In the genomic region with DNA sequence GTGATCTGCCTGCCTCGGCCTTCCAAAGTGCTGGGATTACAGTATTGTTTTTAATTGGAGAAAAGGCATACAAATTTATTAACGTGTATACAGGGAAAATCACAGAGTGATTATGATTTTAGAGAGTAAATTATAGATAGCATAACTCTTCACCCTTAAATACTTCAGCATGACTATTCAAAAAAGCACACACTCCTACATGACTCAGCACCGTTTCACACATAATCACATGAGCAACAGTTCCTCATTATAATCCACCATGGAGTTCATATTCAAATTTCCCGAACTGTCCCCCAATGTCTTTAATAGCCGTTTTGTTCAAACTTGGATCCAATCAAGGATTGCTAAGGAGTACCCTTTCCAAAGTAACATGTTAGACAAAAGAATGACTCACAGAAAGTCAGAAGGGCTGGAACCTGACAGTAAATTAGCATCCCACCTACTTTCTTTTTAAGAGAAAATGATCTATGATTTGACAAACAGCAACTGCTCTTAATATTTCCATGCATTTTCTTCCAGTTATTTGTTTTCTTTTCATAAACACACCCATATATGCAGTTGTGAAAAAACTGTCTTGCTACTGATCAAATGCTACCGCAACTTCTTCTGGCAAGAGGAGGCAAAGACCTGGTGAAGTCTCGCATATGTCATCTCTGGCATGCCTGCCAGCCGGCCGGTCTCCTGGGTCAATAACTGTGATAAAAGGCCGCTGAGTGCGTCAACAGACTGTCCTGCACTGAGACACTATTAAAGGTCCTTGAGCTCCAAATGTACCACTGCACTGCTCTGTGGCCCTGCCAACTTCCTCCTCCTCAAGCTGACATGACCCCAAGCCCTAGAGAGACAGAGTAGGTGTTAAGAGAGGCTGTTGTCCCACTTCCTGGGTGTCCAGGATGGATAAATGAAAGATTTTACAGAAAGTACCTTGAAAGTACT, we compare ENCODE assay signal across 8 cellular contexts. TPM values are rescaled to one million over a fixed set of nuclear protein-coding genes. Genes with fewer than 3 reads are reported as not detected.
DNase-seq lines count a peak whose midpoint lies in the region; ATAC-seq and TF ChIP-seq lines count a peak whose summit lies in the region.

No MANE protein-coding gene starts in this region.

- H3K9ac ChIP-seq in liver (ENCODE audit: low read depth in 1 of 2, low read length in 2 of 2) = peak overlapping the region in 1 of 2 donors; percentile 80

- in situ Hi-C loops in GM13976 (cut with MboI; ENCODE audit: low sequenced_read_pairs, unreplicated experiment) = no loop called here

- TF ChIP-seq POLR2A in body of pancreas (IDR thresholded peaks at IDR 0.05) (peak in 2 of 3 donors; percentile 46 to 63), vagina (IDR thresholded peaks at IDR 0.05) (no peak)

- no peak for TF ChIP-seq CTCF in body of pancreas (IDR thresholded peaks at IDR 0.05)
- TF ChIP-seq CTCF in liver (IDR thresholded peaks at IDR 0.05; ENCODE audit: low read depth, low read length, missing input control) = no peak
- no peak for TF ChIP-seq CTCF in vagina (IDR thresholded peaks at IDR 0.05)
- TF ChIP-seq CTCF in WERI-Rb-1 (IDR thresholded peaks at IDR 0.05; ENCODE audit: low read depth, low read length) = no peak
- no peak for TF ChIP-seq CTCF in GM13976 (IDR thresholded peaks at IDR 0.05; ENCODE audit: borderline replicate concordance, control extremely low read depth, extremely low read depth, insufficient read depth, missing control alignments)

- intact Hi-C loops in body of pancreas (cut with DNase I) = no loop called here
- intact Hi-C loops in vagina (cut with DNase I) = no loop called here

- 36 to 37% methylated on average over 11 of the region's 11 CpGs for WGBS in body of pancreas, 2 donors
- 36% methylated on average over 11 of the region's 11 CpGs for WGBS in liver

- H3K36me3 ChIP-seq in body of pancreas (replicated peaks in 1 of 2; ENCODE audit: insufficient read depth in 1 of 2, low read depth in 2 of 2) (no peaks in the 10 kb centered on the region), liver (ENCODE audit: control insufficient read depth in 4 of 4, insufficient read depth in 3 of 4, low read depth in 1 of 4, low read length in 3 of 4) (no peaks in the 10 kb centered on the region), vagina (no peaks in the 10 kb centered on the region), WERI-Rb-1 (no peaks in the 10 kb centered on the region)

- ATAC-seq in body of pancreas = peak; percentile 86

- H3K27me3 ChIP-seq in body of pancreas = no peaks in the 10 kb centered on the region
- no peaks in the 10 kb centered on the region for H3K27me3 ChIP-seq in liver (ENCODE audit: control insufficient read depth in 4 of 4, insufficient read depth in 4 of 4, low read length in 3 of 4)
- H3K27me3 ChIP-seq in vagina = no peaks in the 10 kb centered on the region
- no peaks in the 10 kb centered on the region for H3K27me3 ChIP-seq in WERI-Rb-1 (ENCODE audit: insufficient read depth, low read depth, severe bottlenecking)

- H3K4me3 ChIP-seq in body of pancreas (no peak overlapping the region), liver (ENCODE audit: low read depth in 1 of 3, low read length in 3 of 3) (no peak overlapping the region), vagina (no peak overlapping the region), WERI-Rb-1 (ENCODE audit: low read depth, low read length) (no peak overlapping the region)

- peaks cover 68% of the 10 kb centered on the region for H3K4me1 ChIP-seq in body of pancreas
- peaks cover 17 to 56% (median 50%) of the 10 kb centered on the region in 4 donors for H3K4me1 ChIP-seq in liver (ENCODE audit: control insufficient read depth in 4 of 4, insufficient read depth in 4 of 4, low read length in 3 of 4)
- H3K4me1 ChIP-seq in vagina = peaks cover 90% of the 10 kb centered on the region

- DNase-seq in GM03348 (ENCODE audit: low spot score) = peak; percentile 71
- peak; percentile 30 to 62 for DNase-seq in NCI-H526 (lab: John Stamatoyannopoulos, UW)
- peak; percentile 80 to 96 (median 84) for DNase-seq in body of pancreas
- DNase-seq in vagina (ENCODE audit: extremely low spot score in 2 of 2) = no peak
- no peak for DNase-seq in WERI-Rb-1
- DNase-seq in GM13976 (ENCODE audit: low spot score) = no peak
- DNase-seq in activated gamma-delta T cell (lab: John Stamatoyannopoulos, UW) = no peak

- no peaks in the 10 kb centered on the region for H3K9me3 ChIP-seq in body of pancreas
- no peaks in the 10 kb centered on the region for H3K9me3 ChIP-seq in liver (ENCODE audit: control insufficient read depth in 4 of 4, low read length in 3 of 4)
- H3K9me3 ChIP-seq in vagina = no peaks in the 10 kb centered on the region
- H3K9me3 ChIP-seq in WERI-Rb-1 (ENCODE audit: severe bottlenecking) = no peaks in the 10 kb centered on the region

- H3K27ac ChIP-seq in body of pancreas (peak overlapping the region; percentile 10 to 84 (median 73)), liver (ENCODE audit: low read depth in 1 of 2, low read length in 2 of 2) (peak overlapping the region; percentile 71 to 78), vagina (peak overlapping the region; percentile 64), WERI-Rb-1 (no peak overlapping the region)

- peak; percentile 28 to 40 for TF ChIP-seq RAD21 in liver (IDR thresholded peaks at IDR 0.05)

TF ChIP-seq in liver, 16 proteins besides CTCF, POLR2A, EP300 and RAD21:
- TF ChIP-seq, protein P1, sequence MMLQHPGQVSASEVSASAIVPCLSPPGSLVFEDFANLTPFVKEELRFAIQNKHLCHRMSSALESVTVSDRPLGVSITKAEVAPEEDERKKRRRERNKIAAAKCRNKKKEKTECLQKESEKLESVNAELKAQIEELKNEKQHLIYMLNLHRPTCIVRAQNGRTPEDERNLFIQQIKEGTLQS (IDR thresholded peaks at IDR 0.05) = no peak
- TF ChIP-seq HNF4A (conservative IDR thresholded peaks at IDR 0.05) (peak; percentile 74 to 81), SP1 (IDR thresholded peaks at IDR 0.05) (peak; percentile 70), EGR1 (IDR thresholded peaks at IDR 0.05; ENCODE audit: low read depth in 2 of 2) (no peak), YY1 (IDR thresholded peaks at IDR 0.05) (peak; percentile 44), TAF1 (conservative IDR thresholded peaks at IDR 0.05) (no peak), NR2F2 (IDR thresholded peaks at IDR 0.05) (peak; percentile 67), RXRA (IDR thresholded peaks at IDR 0.05) (peak; percentile 85 to 89), FOXA1 (IDR thresholded peaks at IDR 0.05) (peak; percentile 44), FOXA2 (IDR thresholded peaks at IDR 0.05) (peak; percentile 77), JUND (IDR thresholded peaks at IDR 0.05) (peak; percentile 46 to 49)
- TF ChIP-seq, protein P2, sequence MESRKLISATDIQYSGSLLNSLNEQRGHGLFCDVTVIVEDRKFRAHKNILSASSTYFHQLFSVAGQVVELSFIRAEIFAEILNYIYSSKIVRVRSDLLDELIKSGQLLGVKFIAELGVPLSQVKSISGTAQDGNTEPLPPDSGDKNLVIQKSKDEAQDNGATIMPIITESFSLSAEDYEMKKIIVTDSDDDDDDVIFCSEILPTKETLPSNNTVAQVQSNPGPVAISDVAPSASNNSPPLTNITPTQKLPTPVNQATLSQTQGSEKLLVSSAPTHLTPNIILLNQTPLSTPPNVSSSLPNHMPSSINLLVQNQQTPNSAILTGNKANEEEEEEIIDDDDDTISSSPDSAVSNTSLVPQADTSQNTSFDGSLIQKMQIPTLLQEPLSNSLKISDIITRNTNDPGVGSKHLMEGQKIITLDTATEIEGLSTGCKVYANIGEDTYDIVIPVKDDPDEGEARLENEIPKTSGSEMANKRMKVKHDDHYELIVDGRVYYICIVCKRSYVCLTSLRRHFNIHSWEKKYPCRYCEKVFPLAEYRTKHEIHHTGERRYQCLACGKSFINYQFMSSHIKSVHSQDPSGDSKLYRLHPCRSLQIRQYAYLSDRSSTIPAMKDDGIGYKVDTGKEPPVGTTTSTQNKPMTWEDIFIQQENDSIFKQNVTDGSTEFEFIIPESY (IDR thresholded peaks at IDR 0.05) = peak; percentile 26
- TF ChIP-seq, protein P3, sequence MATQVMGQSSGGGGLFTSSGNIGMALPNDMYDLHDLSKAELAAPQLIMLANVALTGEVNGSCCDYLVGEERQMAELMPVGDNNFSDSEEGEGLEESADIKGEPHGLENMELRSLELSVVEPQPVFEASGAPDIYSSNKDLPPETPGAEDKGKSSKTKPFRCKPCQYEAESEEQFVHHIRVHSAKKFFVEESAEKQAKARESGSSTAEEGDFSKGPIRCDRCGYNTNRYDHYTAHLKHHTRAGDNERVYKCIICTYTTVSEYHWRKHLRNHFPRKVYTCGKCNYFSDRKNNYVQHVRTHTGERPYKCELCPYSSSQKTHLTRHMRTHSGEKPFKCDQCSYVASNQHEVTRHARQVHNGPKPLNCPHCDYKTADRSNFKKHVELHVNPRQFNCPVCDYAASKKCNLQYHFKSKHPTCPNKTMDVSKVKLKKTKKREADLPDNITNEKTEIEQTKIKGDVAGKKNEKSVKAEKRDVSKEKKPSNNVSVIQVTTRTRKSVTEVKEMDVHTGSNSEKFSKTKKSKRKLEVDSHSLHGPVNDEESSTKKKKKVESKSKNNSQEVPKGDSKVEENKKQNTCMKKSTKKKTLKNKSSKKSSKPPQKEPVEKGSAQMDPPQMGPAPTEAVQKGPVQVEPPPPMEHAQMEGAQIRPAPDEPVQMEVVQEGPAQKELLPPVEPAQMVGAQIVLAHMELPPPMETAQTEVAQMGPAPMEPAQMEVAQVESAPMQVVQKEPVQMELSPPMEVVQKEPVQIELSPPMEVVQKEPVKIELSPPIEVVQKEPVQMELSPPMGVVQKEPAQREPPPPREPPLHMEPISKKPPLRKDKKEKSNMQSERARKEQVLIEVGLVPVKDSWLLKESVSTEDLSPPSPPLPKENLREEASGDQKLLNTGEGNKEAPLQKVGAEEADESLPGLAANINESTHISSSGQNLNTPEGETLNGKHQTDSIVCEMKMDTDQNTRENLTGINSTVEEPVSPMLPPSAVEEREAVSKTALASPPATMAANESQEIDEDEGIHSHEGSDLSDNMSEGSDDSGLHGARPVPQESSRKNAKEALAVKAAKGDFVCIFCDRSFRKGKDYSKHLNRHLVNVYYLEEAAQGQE (IDR thresholded peaks at IDR 0.05) = no peak
- TF ChIP-seq, protein P4, sequence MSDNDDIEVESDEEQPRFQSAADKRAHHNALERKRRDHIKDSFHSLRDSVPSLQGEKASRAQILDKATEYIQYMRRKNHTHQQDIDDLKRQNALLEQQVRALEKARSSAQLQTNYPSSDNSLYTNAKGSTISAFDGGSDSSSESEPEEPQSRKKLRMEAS (IDR thresholded peaks at IDR 0.05) = no peak
TF ChIP-seq in liver: peak in this region for 9.

RNA-seq across cellular contexts. Expression of a gene that starts 31.9 kb away (rescaled TPM):
- 10 to 100 TPM; 30.1 to 70.5 TPM for total RNA-seq in body of pancreas
- total RNA-seq in liver = 10 to 100 TPM; 14.1 to 19.6 TPM
- polyA plus RNA-seq in liver = 10 to 100 TPM in 1 of 2 donors, 1 to 10 TPM in 1; 5.6 to 19.7 TPM
- 57.9 TPM for total RNA-seq in vagina

Comparison
In these comparisons a context has a peak if more than half of its experiments do, and no peak if none do; other contexts are left out.
1. DNase-seq: peak in GM03348 (single experiment), NCI-H526 (2 of 2) and body of pancreas (4 of 4); none in vagina (0 of 2), WERI-Rb-1 (single experiment), GM13976 (single experiment) and activated gamma-delta T cell (single experiment).
2. POLR2A ChIP-seq: peak in body of pancreas (2 of 3); none in vagina (0 of 2).